Comparison of ENCODE assay signal across 29 cellular contexts in the genomic region with DNA sequence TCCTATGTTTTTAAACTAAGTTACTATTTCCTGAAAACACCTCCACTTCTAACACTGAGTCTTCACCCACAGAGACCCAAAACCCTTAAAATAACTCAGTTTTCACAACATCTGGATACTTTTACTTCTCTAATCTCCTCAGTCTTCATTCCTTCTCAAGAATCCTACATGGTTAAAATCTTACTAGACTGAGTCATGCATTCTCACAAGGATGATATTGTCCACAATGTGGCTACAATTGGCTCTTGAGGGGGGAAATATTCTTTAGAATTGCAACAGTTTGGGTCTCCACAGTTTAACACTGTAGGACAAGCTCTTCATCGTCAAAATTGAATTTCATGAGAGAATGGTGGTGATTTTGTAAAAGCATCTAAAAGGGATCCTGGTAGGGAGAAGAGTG.
DNase-seq lines count a peak whose midpoint lies in the region; ATAC-seq and TF ChIP-seq lines count a peak whose summit lies in the region.
"Had no signal": no experiment of that assay in that cellular context is flagged by ENCODE, and none has a peak within 500 bp of the region (broad histone marks: within the 10 kb centered on the region; RNA-seq: fewer than 3 reads in every experiment).

No MANE protein-coding gene starts in this region.

- no peak for ATAC-seq in HG02884 (IDR thresholded peaks at IDR 0.05; ENCODE audit: unreplicated experiment)
- ATAC-seq: activated CD8-positive, alpha-beta T cell treated with anti-CD3 and anti-CD28 coated beads for 36 hours; left lobe of liver; Right ventricle myocardium inferior; stimulated activated naive CD8-positive, alpha-beta T cell treated with anti-CD3 and anti-CD28 coated beads, Interleukin-15, Interleukin-2, amounts not matched to agents 100 U/mL and 50 U/mL, for 24 hours; upper lobe of right lung had no signal

- no peak for TF ChIP-seq CTCF in choroid plexus epithelial cell (conservative IDR thresholded peaks at IDR 0.05; ENCODE audit: low read depth, low read length)

- DNase-seq in SIG-M5 treated with dmso at 0.1 percent for 504 hours (lab: John Stamatoyannopoulos, UW; ENCODE audit: unreplicated experiment) (peak; percentile 6), SIG-M5 (lab: John Stamatoyannopoulos, UW) (no peak), NCI-H226 (peak; percentile 53), choroid plexus epithelial cell (ENCODE audit: low read depth) (peak; percentile 16), islet precursor cell (no peak)
- no peak for DNase-seq in activated CD4-positive, alpha-beta T cell treated with anti-CD3 and anti-CD28 coated beads, Interleukin-2, amount 50 U/mL, for 48 hours
- no peak for DNase-seq in stimulated activated CD4-positive, alpha-beta T cell treated with anti-CD3 and anti-CD28 coated beads, Interleukin-15, amount 100 ng/mL, for 24 hours
- DNase-seq: activated CD4-positive, alpha-beta T cell treated with anti-CD3 and anti-CD28 coated beads for 1 hour; activated CD8-positive, alpha-beta memory T cell treated with anti-CD3 and anti-CD28 coated beads, Interleukin-2, amount 50 U/mL, for 48 hours; CD4-positive, alpha-beta memory T cell; cortex of kidney; effector memory CD4-positive, alpha-beta T cell; immature natural killer cell; NCI-H1105; NCI-H187; NCI-H2171 treated with DMSO at 0.1 percent for 48 hours; NCI-H510A treated with DMSO at 0.1 percent for 48 hours; NK-92 treated with Interleukin-12 subunit alpha and Interleukin-12 subunit beta, amount 100 ng/mL, for 24 hours; PC-9; stimulated activated CD4-positive, alpha-beta T cell treated with anti-CD3 and anti-CD28 coated beads, Interleukin-1b, Interleukin-23, amount 100 ng/mL, for 48 hours; stimulated activated naive CD8-positive, alpha-beta T cell treated with anti-CD3 and anti-CD28 coated beads, Interleukin-15, Interleukin-2, amounts not matched to agents 100 U/mL and 50 U/mL, for 24 hours; T-helper 2 cell had no signal

- H3K4me3 ChIP-seq in choroid plexus epithelial cell (ENCODE audit: low read depth, low read length), result no peak overlapping the region
- H3K4me3 ChIP-seq: cardiac muscle cell, HAP-1, PC-9, upper lobe of right lung had no signal

Comparison
In these comparisons a context has a peak if more than half of its experiments do, and no peak if none do; other contexts are left out.
1. DNase-seq: peak in SIG-M5 treated with dmso at 0.1 percent for 504 hours (single experiment), NCI-H226 (single experiment) and choroid plexus epithelial cell (single experiment); none in SIG-M5 (single experiment), activated CD4-positive, alpha-beta T cell treated with anti-CD3 and anti-CD28 coated beads, Interleukin-2, amount 50 U/mL, for 48 hours (0 of 2), stimulated activated CD4-positive, alpha-beta T cell treated with anti-CD3 and anti-CD28 coated beads, Interleukin-15, amount 100 ng/mL, for 24 hours (single experiment) and islet precursor cell (single experiment).